In genomic region chr2:61090386-61090921, GRCh38 we compare ENCODE assay signal across 25 cellular contexts. TPM values are rescaled to one million over a fixed set of nuclear protein-coding genes. Genes with fewer than 3 reads are reported as not detected.
DNase-seq lines count a peak whose midpoint lies in the region; ATAC-seq lines count a peak whose summit lies in the region.
"Had no signal": no experiment of that assay in that cellular context is flagged by ENCODE, and none has a peak within 500 bp of the region (broad histone marks: within the 10 kb centered on the region; RNA-seq: fewer than 3 reads in every experiment).

No MANE protein-coding gene starts in this region.

- H2AK5ac ChIP-seq in trophoblast cell (ENCODE audit: low read length) = no peak overlapping the region

- ATAC-seq in esophagus mucosa (peak; percentile 25), HG03439 (IDR thresholded peaks at IDR 0.05; ENCODE audit: unreplicated experiment) (no peak)
- ATAC-seq: GM23338; heart right ventricle; left cardiac atrium; stimulated activated memory B cell treated with anti-CD40 and anti-IgM and Interleukin-4, amounts not matched to agents 10 μg/mL and 1 μg/mL and 100 μg/mL, for 72 hours had no signal

- H3K9me3 ChIP-seq in trophoblast cell (ENCODE audit: insufficient read depth, low read depth, low read length) (no peaks in the 10 kb centered on the region), HAP-1 (no peaks in the 10 kb centered on the region)

- no peak overlapping the region for H2BK5ac ChIP-seq in trophoblast cell (ENCODE audit: low read depth, low read length, poor library complexity)

- H3K36me3 ChIP-seq in trophoblast cell (ENCODE audit: control insufficient read depth in 1 of 2, insufficient read depth in 2 of 2, low read length in 2 of 2) (peaks cover 12 to 16% of the 10 kb centered on the region in 2 experiments), HAP-1 (replicated peaks) (peaks cover 3% of the 10 kb centered on the region)

- H3K23ac ChIP-seq in trophoblast cell (ENCODE audit: low read length) = no peak overlapping the region

- DNase-seq in EL (peak; percentile 8), NCI-H226 (peak; percentile 35), trophoblast cell (peak; percentile 80 to 86), HAP-1 (ENCODE audit: low spot score in 2 of 2) (no peak), anterior cingulate cortex (lab: John Stamatoyannopoulos, UW) (no peak)
- DNase-seq: activated CD4-positive, alpha-beta T cell treated with anti-CD3 and anti-CD28 coated beads, Interleukin-2, amount 10 ng/mL, durations not matched to agents 7 days and 5 days; activated naive CD4-positive, alpha-beta T cell treated with Interleukin-2 at 50 U/mL for 16 hours; activated T-cell treated with anti-CD3 and anti-CD28 coated beads, Interleukin-2, amount 50 U/mL, for 48 hours; amniotic stem cell; CD4-positive, alpha-beta T cell; dermis blood vessel endothelial cell; heart right ventricle; left cardiac atrium; naive B cell; NCI-H1105 treated with DMSO at 0.1 percent for 48 hours; NCI-H2081; NCI-H446; occipital lobe; small intestine; stimulated activated CD4-positive, alpha-beta T cell treated with anti-CD3 and anti-CD28 coated beads, Interleukin-2, amount 100 ng/mL, for 24 hours had no signal

- no peak overlapping the region for H3K9ac ChIP-seq in trophoblast cell (ENCODE audit: low read length)

- H2BK120ac ChIP-seq in trophoblast cell (ENCODE audit: insufficient read depth, low read length, poor library complexity) = no peak overlapping the region

- no peaks in the 10 kb centered on the region for H3K79me1 ChIP-seq in trophoblast cell (ENCODE audit: low read length)

- no peak overlapping the region for H3K14ac ChIP-seq in trophoblast cell (ENCODE audit: low read length)

- no peak overlapping the region for H4K12ac ChIP-seq in trophoblast cell (ENCODE audit: low read depth, low read length)

- H3K4ac ChIP-seq in trophoblast cell (ENCODE audit: low read depth, low read length) = no peak overlapping the region

- H3K27me3 ChIP-seq in trophoblast cell (ENCODE audit: insufficient read depth, low read length) (no peaks in the 10 kb centered on the region), HAP-1 (ENCODE audit: low read depth) (no peaks in the 10 kb centered on the region)
- H3K27me3 ChIP-seq: heart right ventricle had no signal

- H4K8ac ChIP-seq in trophoblast cell (ENCODE audit: low read depth, low read length) = no peak overlapping the region

- H3K4me2 ChIP-seq in trophoblast cell (ENCODE audit: low read length) = no peak overlapping the region
- H3K4me2 ChIP-seq: GM23338 had no signal

- H4K91ac ChIP-seq in trophoblast cell (ENCODE audit: low read depth, low read length) = no peak overlapping the region

- H3K4me1 ChIP-seq in trophoblast cell (ENCODE audit: control insufficient read depth in 1 of 2, insufficient read depth in 2 of 2, low read length in 2 of 2) (no peaks in the 10 kb centered on the region), HAP-1 (no peaks in the 10 kb centered on the region)
- H3K4me1 ChIP-seq: heart right ventricle had no signal

- H2BK12ac ChIP-seq in trophoblast cell (ENCODE audit: low read length) = no peak overlapping the region

- no peak overlapping the region for H3K4me3 ChIP-seq in trophoblast cell (ENCODE audit: low read depth, low read length)
- no peak overlapping the region for H3K4me3 ChIP-seq in HAP-1
- H3K4me3 ChIP-seq: GM23338, heart right ventricle had no signal

- H3K18ac ChIP-seq in trophoblast cell (ENCODE audit: low read length) = no peak overlapping the region

- in situ Hi-C loops in HAP-1 (cut with MboI; ENCODE audit: low sequenced_read_pairs) = no loop called here

- no CpG with 5 or more reads among the region's 5 CpGs for WGBS in trophoblast cell (ENCODE audit: extremely low coverage, insufficient coverage, insufficient read length)

- H3K27ac ChIP-seq in trophoblast cell (ENCODE audit: low read depth, low read length) = no peak overlapping the region
- H3K27ac ChIP-seq: heart right ventricle, VCaP had no signal

- no peaks in the 10 kb centered on the region for H3K79me2 ChIP-seq in trophoblast cell (ENCODE audit: control insufficient read depth, insufficient read depth, low read length, poor library complexity)

- no peak overlapping the region for H2AFZ ChIP-seq in trophoblast cell (ENCODE audit: insufficient read depth, low read length, poor library complexity)
- H2AFZ ChIP-seq: GM23338 had no signal

RNA-seq across cellular contexts. Expression of gene SANBR, which starts 24.8 kb away (rescaled TPM):
- 5.3 TPM for total RNA-seq in esophagus mucosa
- 12.2 and 12.3 TPM in 2 replicates for polyA plus RNA-seq in trophoblast cell (2013)

Comparison
In these comparisons a context has a peak if more than half of its experiments do, and no peak if none do; other contexts are left out.
1. DNase-seq: peak in EL (single experiment), NCI-H226 (single experiment) and trophoblast cell (2 of 2); none in HAP-1 (0 of 2) and anterior cingulate cortex (0 of 58).